In the genomic region with DNA sequence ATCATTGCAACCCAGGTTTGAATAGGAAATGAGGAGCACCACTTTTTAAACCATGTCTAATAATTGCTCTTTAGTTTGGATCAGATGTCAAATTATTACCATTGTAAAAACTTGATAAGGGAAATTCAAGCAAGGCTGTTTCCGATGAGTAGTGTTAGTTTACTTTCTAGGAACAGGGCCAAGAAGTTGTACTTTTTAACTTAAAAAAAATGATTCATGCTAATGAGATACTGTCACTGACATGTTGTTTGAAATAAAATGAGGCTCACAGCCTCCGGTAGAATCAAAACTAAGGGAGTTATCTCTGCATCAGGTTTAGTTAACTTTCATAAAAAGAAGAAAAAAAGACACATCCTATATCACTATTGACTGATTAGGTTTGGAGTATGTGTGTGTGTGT, we compare ENCODE assay signal across 11 cellular contexts. TPM values are rescaled to one million over a fixed set of nuclear protein-coding genes. Genes with fewer than 3 reads are reported as not detected.
DNase-seq lines count a peak whose midpoint lies in the region; ATAC-seq, FAIRE-seq and TF ChIP-seq lines count a peak whose summit lies in the region.
"Had no signal": no experiment of that assay in that cellular context is flagged by ENCODE, and none has a peak within 500 bp of the region (broad histone marks: within the 10 kb centered on the region; RNA-seq: fewer than 3 reads in every experiment).

No MANE protein-coding gene starts in this region.

- no peaks in the 10 kb centered on the region for H3K27me3 Mint-ChIP-seq in naive thymus-derived CD8-positive, alpha-beta T cell

- H3K4me3 ChIP-seq in bronchial epithelial cell (ENCODE audit: low read depth, low read length) = no peak overlapping the region
- H3K4me3 ChIP-seq in MG63 = no peak overlapping the region
- H3K4me3 ChIP-seq: cardiac muscle cell, SJSA1 had no signal

- peak; percentile 24 to 35 for ATAC-seq in naive thymus-derived CD8-positive, alpha-beta T cell

- peak overlapping the region in 1 of 10 donors; percentile 7 for H3K4me3 Mint-ChIP-seq in naive thymus-derived CD8-positive, alpha-beta T cell

- H3K36me3 Mint-ChIP-seq in naive thymus-derived CD8-positive, alpha-beta T cell = peaks cover 0 to 22% (median 7%) of the 10 kb centered on the region in 3 donors

- H3K27me3 ChIP-seq in bronchial epithelial cell (ENCODE audit: control insufficient read depth, insufficient read depth, low read length) (no peaks in the 10 kb centered on the region), MG63 (no peaks in the 10 kb centered on the region)
- H3K27me3 ChIP-seq: cardiac muscle cell, SJSA1 had no signal

- TF ChIP-seq CTCF in bronchial epithelial cell (IDR thresholded peaks at IDR 0.05; ENCODE audit: insufficient read depth, low read length, severe bottlenecking) = no peak

- peak overlapping the region in 1 of 10 donors; percentile 31 for H3K27ac Mint-ChIP-seq in naive thymus-derived CD8-positive, alpha-beta T cell

- DNase-seq in EH (ENCODE audit: low read depth) = peak; percentile 79
- DNase-seq in OCI-M1 (lab: John Stamatoyannopoulos, UW) = peak; percentile 36
- DNase-seq in bronchial epithelial cell (ENCODE audit: low read depth) = peak; percentile 81
- DNase-seq in naive thymus-derived CD8-positive, alpha-beta T cell = peak in 1 of 10 donors; percentile 20
- no peak for DNase-seq in MG63
- DNase-seq in HuH-7 (ENCODE audit: low spot score) = no peak
- no peak for DNase-seq in Ammon's horn (ENCODE audit: low spot score)
- DNase-seq: activated CD4-positive, alpha-beta T cell treated with anti-CD3 and anti-CD28 coated beads, Interleukin-2, amount 50 U/mL, for 48 hours; NCI-H524 had no signal

- POLR2A ChIA-PET in naive thymus-derived CD8-positive, alpha-beta T cell (lab: Charles Lee) = no interaction called here

- H3K9me3 Mint-ChIP-seq in naive thymus-derived CD8-positive, alpha-beta T cell = no peaks in the 10 kb centered on the region

- H3K36me3 ChIP-seq in bronchial epithelial cell (ENCODE audit: control insufficient read depth, insufficient read depth, low read length) (no peaks in the 10 kb centered on the region), MG63 (no peaks in the 10 kb centered on the region)
- H3K36me3 ChIP-seq: cardiac muscle cell had no signal

- peaks cover 26 to 78% (median 69%) of the 10 kb centered on the region in 4 donors for H3K4me1 Mint-ChIP-seq in naive thymus-derived CD8-positive, alpha-beta T cell

- no peak for FAIRE-seq in bronchial epithelial cell (lab: Jason Lieb, UNC)

- H3K9me3 ChIP-seq in MG63 = no peaks in the 10 kb centered on the region
- H3K9me3 ChIP-seq: SJSA1 had no signal

RNA-seq across cellular contexts. Expression of a gene that starts 55.2 kb away (rescaled TPM):
- total RNA-seq in bronchial epithelial cell = 9.9 and 12.9 TPM in 2 replicates
- total RNA-seq in naive thymus-derived CD8-positive, alpha-beta T cell = 10 to 100 TPM; 19.4 to 20.6 TPM
- polyA plus RNA-seq in naive thymus-derived CD8-positive, alpha-beta T cell = 10 to 100 TPM; 16.9 to 20.8 (median 20.0) TPM
- not detected in 2 replicates for total RNA-seq in MG63 (2014; rRNA removed; shearing (Covaris generic); ENCODE audit: low replicate concordance)

Comparison
In these comparisons a context has a peak if more than half of its experiments do, and no peak if none do; other contexts are left out.
1. DNase-seq: peak in EH (single experiment), OCI-M1 (single experiment) and bronchial epithelial cell (single experiment); none in MG63 (single experiment), HuH-7 (single experiment) and Ammon's horn (single experiment).
2. RNA of a gene that starts 55.2 kb away (total RNA-seq): 19.4 to 20.6 TPM in naive thymus-derived CD8-positive, alpha-beta T cell and 9.9 to 12.9 TPM in bronchial epithelial cell; not detected in MG63; every median in the first group is over 10 times any median in the second.